Comparison of ENCODE assay signal across 1 cellular context in genomic region chr15:99683000-99683670, GRCh38.
TF ChIP-seq lines count a peak whose summit lies in the region.

No MANE protein-coding gene starts in this region.

TF ChIP-seq in SK-N-SH, 30 proteins besides CTCF, POLR2A, EP300 and RAD21 (continued from another document):
- TF ChIP-seq REST (IDR thresholded peaks at IDR 0.05; ENCODE audit: low read depth, low read length) (no peak), JUND (IDR thresholded peaks at IDR 0.05) (no peak), FOXJ3 (CRISPR knock-in tag; IDR thresholded peaks at IDR 0.05) (no peak)
